Comparison of ENCODE assay signal across 24 cellular contexts in genomic region chr5:34616665-34617064, GRCh38.
"Had no signal": no experiment of that assay in that cellular context is flagged by ENCODE, and none has a peak within 500 bp of the region (broad histone marks: within the 10 kb centered on the region; RNA-seq: fewer than 3 reads in every experiment).

No MANE protein-coding gene starts in this region.

- H3K27me3 Mint-ChIP-seq: type B pancreatic cell had no signal

- ATAC-seq: activated CD4-positive, CD25-positive, alpha-beta regulatory T cell treated with anti-CD3 and anti-CD28 coated beads, Interleukin-2, amount 50 U/mL, for 24 hours; gastroesophageal sphincter; left cardiac atrium; left ventricle myocardium superior; mucosa of descending colon; natural killer cell treated with Interleukin-12 subunit alpha and Interleukin-12 subunit beta and Interleukin-15 and Interleukin-18, amount 100 ng/mL, for 72 hours; stimulated activated memory B cell treated with anti-CD40 and anti-IgM and Interleukin-4, amounts not matched to agents 10 μg/mL and 1 μg/mL and 100 μg/mL, for 72 hours; stimulated activated naive CD8-positive, alpha-beta T cell treated with anti-CD3 and anti-CD28 coated beads, Interleukin-15, amount 100 ng/mL, for 72 hours had no signal

- H3K27ac Mint-ChIP-seq: natural killer cell treated with Interleukin-12 subunit alpha and Interleukin-12 subunit beta and Interleukin-15 and Interleukin-18, amount 100 ng/mL, for 72 hours; stimulated activated memory B cell treated with anti-CD40 and anti-IgM and Interleukin-4, amounts not matched to agents 10 μg/mL and 1 μg/mL and 100 μg/mL, for 72 hours; stimulated activated naive CD8-positive, alpha-beta T cell treated with anti-CD3 and anti-CD28 coated beads, Interleukin-15, amount 100 ng/mL, for 72 hours; type B pancreatic cell had no signal

- H3K9me3 Mint-ChIP-seq: natural killer cell treated with Interleukin-12 subunit alpha and Interleukin-12 subunit beta and Interleukin-15 and Interleukin-18, amount 100 ng/mL, for 72 hours; stimulated activated memory B cell treated with anti-CD40 and anti-IgM and Interleukin-4, amounts not matched to agents 10 μg/mL and 1 μg/mL and 100 μg/mL, for 72 hours; stimulated activated naive CD8-positive, alpha-beta T cell treated with anti-CD3 and anti-CD28 coated beads, Interleukin-15, amount 100 ng/mL, for 72 hours; type B pancreatic cell had no signal

- DNase-seq: activated CD4-positive, alpha-beta T cell treated with anti-CD3 and anti-CD28 coated beads for 48 hours; activated CD4-positive, alpha-beta T cell treated with anti-CD3 and anti-CD28 coated beads, Interleukin-2, amount 50 U/mL, for 48 hours; activated CD8-positive, alpha-beta memory T cell treated with anti-CD3 and anti-CD28 coated beads for 24 hours; activated CD8-positive, alpha-beta memory T cell treated with anti-CD3 and anti-CD28 coated beads, Interleukin-2, amount 50 U/mL, for 4 hours; activated gamma-delta T cell treated with Interleukin-2 at 50 U/mL for 16 hours; activated naive CD4-positive, alpha-beta T cell treated with anti-CD3 and anti-CD28 coated beads, Interleukin-2, amount 50 U/mL, for 16 hours; activated T-cell treated with anti-CD3 and anti-CD28 coated beads, Interleukin-2, amount 50 U/mL, for 1 hour; amygdala; caudate nucleus; hippocampal formation; left cardiac atrium; left ventricle myocardium superior; mucosa of descending colon; stimulated activated CD4-positive, alpha-beta T cell treated with anti-CD3 and anti-CD28 coated beads, Interleukin-1b, Interleukin-23, amount 100 ng/mL, for 48 hours; stimulated activated CD4-positive, alpha-beta T cell treated with anti-CD3 and anti-CD28 coated beads, Interleukin-4, amount 100 ng/mL, for 4 hours; stimulated activated CD8-positive, alpha-beta memory T cell treated with anti-CD3 and anti-CD28 coated beads, Interleukin-4, amount 100 ng/mL, for 48 hours; stimulated activated naive CD8-positive, alpha-beta T cell treated with anti-CD3 and anti-CD28 coated beads, Interleukin-15, amount 100 ng/mL, for 72 hours; substantia nigra; uterus had no signal

- H3K36me3 Mint-ChIP-seq: natural killer cell treated with Interleukin-12 subunit alpha and Interleukin-12 subunit beta and Interleukin-15 and Interleukin-18, amount 100 ng/mL, for 72 hours; stimulated activated memory B cell treated with anti-CD40 and anti-IgM and Interleukin-4, amounts not matched to agents 10 μg/mL and 1 μg/mL and 100 μg/mL, for 72 hours; type B pancreatic cell had no signal

- H3K4me3 Mint-ChIP-seq: natural killer cell treated with Interleukin-12 subunit alpha and Interleukin-12 subunit beta and Interleukin-15 and Interleukin-18, amount 100 ng/mL, for 72 hours; stimulated activated memory B cell treated with anti-CD40 and anti-IgM and Interleukin-4, amounts not matched to agents 10 μg/mL and 1 μg/mL and 100 μg/mL, for 72 hours; stimulated activated naive CD8-positive, alpha-beta T cell treated with anti-CD3 and anti-CD28 coated beads, Interleukin-15, amount 100 ng/mL, for 72 hours; type B pancreatic cell had no signal

- H3K4me1 Mint-ChIP-seq: stimulated activated memory B cell treated with anti-CD40 and anti-IgM and Interleukin-4, amounts not matched to agents 10 μg/mL and 1 μg/mL and 100 μg/mL, for 72 hours had no signal
